In genomic region chr19:5976768-5977167, GRCh38 we compare ENCODE assay signal across 9 cellular contexts. TPM values are rescaled to one million over a fixed set of nuclear protein-coding genes. Genes with fewer than 3 reads are reported as not detected.
DNase-seq lines count a peak whose midpoint lies in the region; ATAC-seq, FAIRE-seq and TF ChIP-seq lines count a peak whose summit lies in the region.
"Had no signal": no experiment of that assay in that cellular context is flagged by ENCODE, and none has a peak within 500 bp of the region (broad histone marks: within the 10 kb centered on the region; RNA-seq: fewer than 3 reads in every experiment).

No MANE protein-coding gene starts in this region.

- H3K4me1 ChIP-seq in HUES6 (ENCODE audit: control insufficient read depth, insufficient read depth, low read length) (peaks cover 12% of the 10 kb centered on the region), mucosa of stomach (ENCODE audit: control insufficient read depth, insufficient read depth, low read length) (peaks cover 39% of the 10 kb centered on the region)

- no peak for ATAC-seq in GM18519 (IDR thresholded peaks at IDR 0.05; ENCODE audit: low FRiP score, unreplicated experiment)

- no peak for DNase-seq in bronchial epithelial cell (ENCODE audit: low read depth)
- no peak for DNase-seq in DMS53 treated with DMSO at 0.1 percent for 48 hours (lab: John Stamatoyannopoulos, UW; ENCODE audit: unreplicated experiment)
- no peak for DNase-seq in NCI-H69 (lab: John Stamatoyannopoulos, UW)
- no peak for DNase-seq in stimulated activated CD4-positive, alpha-beta T cell treated with anti-CD3 and anti-CD28 coated beads, Interleukin-4, amount 100 ng/mL, for 24 hours
- DNase-seq: GF-D8 had no signal

- H3K27me3 ChIP-seq in HUES6 (ENCODE audit: control insufficient read depth, insufficient read depth, low read length) = no peaks in the 10 kb centered on the region
- no peaks in the 10 kb centered on the region for H3K27me3 ChIP-seq in bronchial epithelial cell (ENCODE audit: control insufficient read depth, insufficient read depth, low read length)
- no peaks in the 10 kb centered on the region for H3K27me3 ChIP-seq in mucosa of stomach (ENCODE audit: control insufficient read depth, insufficient read depth, low read length)

- FAIRE-seq in bronchial epithelial cell (lab: Jason Lieb, UNC) = no peak

- H3K4me3 ChIP-seq in HUES6 (ENCODE audit: low read depth, low read length) (peak overlapping the region; percentile 90), bronchial epithelial cell (ENCODE audit: low read depth, low read length) (peak overlapping the region; percentile 92), mucosa of stomach (ENCODE audit: low read length) (peak overlapping the region; percentile 39)

- peak overlapping the region; percentile 88 for H3K27ac ChIP-seq in 22Rv1
- H3K27ac ChIP-seq in HUES6 (ENCODE audit: low read depth, low read length) = no peak overlapping the region

- TF ChIP-seq CTCF in 22Rv1 (IDR thresholded peaks at IDR 0.05) (no peak), bronchial epithelial cell (IDR thresholded peaks at IDR 0.05; ENCODE audit: insufficient read depth, low read length, severe bottlenecking) (no peak)

- H3K9ac ChIP-seq in HUES6 (ENCODE audit: low read length) (peak overlapping the region; percentile 88), mucosa of stomach (ENCODE audit: low read length) (peak overlapping the region; percentile 84)

- H3K9me3 ChIP-seq in HUES6 (ENCODE audit: control insufficient read depth, insufficient read depth, low read depth, low read length) (no peaks in the 10 kb centered on the region), mucosa of stomach (ENCODE audit: control insufficient read depth, low read length) (no peaks in the 10 kb centered on the region)

- H3K36me3 ChIP-seq in HUES6 (ENCODE audit: control insufficient read depth, insufficient read depth, low read length) (peaks cover 26% of the 10 kb centered on the region), bronchial epithelial cell (ENCODE audit: control insufficient read depth, insufficient read depth, low read length) (peaks cover 3% of the 10 kb centered on the region), mucosa of stomach (ENCODE audit: control insufficient read depth, insufficient read depth, low read length) (no peaks in the 10 kb centered on the region)

RNA-seq across cellular contexts. Expression of gene RANBP3, which starts 1.2 kb away (rescaled TPM):
- total RNA-seq in bronchial epithelial cell = 25.0 and 27.9 TPM in 2 replicates

Comparison
In these comparisons a context has a peak if more than half of its experiments do, and no peak if none do; other contexts are left out.
1. H3K4me3 ChIP-seq: peak in every context shown above with its lines; median percentile 92 in bronchial epithelial cell; 90 in HUES6; 39 in mucosa of stomach.